Comparison of ENCODE assay signal across 19 cellular contexts in genomic region chr9:92483896-92484545, GRCh38. TPM values are rescaled to one million over a fixed set of nuclear protein-coding genes. Genes with fewer than 3 reads are reported as not detected.
DNase-seq lines count a peak whose midpoint lies in the region; ATAC-seq and TF ChIP-seq lines count a peak whose summit lies in the region.
"Had no signal": no experiment of that assay in that cellular context is flagged by ENCODE, and none has a peak within 500 bp of the region (broad histone marks: within the 10 kb centered on the region; RNA-seq: fewer than 3 reads in every experiment).

No MANE protein-coding gene starts in this region.

- H3K36me3 ChIP-seq in adipocyte (ENCODE audit: control insufficient read depth, insufficient read depth, low read length, severe bottlenecking): no peaks in the 10 kb centered on the region
- H3K36me3 ChIP-seq: cardiac muscle cell, neutrophil had no signal

- peak overlapping the region; percentile 59 for H3K9ac ChIP-seq in adipocyte (ENCODE audit: low read length)

- in situ Hi-C loops in GM13977 (cut with MboI; ENCODE audit: low pct_unique_long_range_greater_than_20kb, low sequenced_read_pairs, unreplicated experiment): no loop called here

- H3K4me1 ChIP-seq in adipocyte (ENCODE audit: control insufficient read depth, insufficient read depth, low read length): peaks cover 54% of the 10 kb centered on the region

- DNase-seq in EL (peak; percentile 39), adipocyte (ENCODE audit: low read depth) (peak; percentile 69), fibroblast of peridontal ligament (ENCODE audit: extremely low read depth) (peak; percentile 54), renal cortical epithelial cell (ENCODE audit: low read depth) (peak; percentile 14), NCI-H1930 (lab: John Stamatoyannopoulos, UW) (no peak), GM13977 (ENCODE audit: low spot score) (no peak), NCI-H1048 (lab: John Stamatoyannopoulos, UW) (no peak)
- DNase-seq: activated naive CD4-positive, alpha-beta T cell; islet precursor cell; stimulated activated naive CD4-positive, alpha-beta T cell had no signal

- no peak for ATAC-seq in HG03280 (IDR thresholded peaks at IDR 0.05; ENCODE audit: unreplicated experiment)
- ATAC-seq: activated CD4-positive, CD25-positive, alpha-beta regulatory T cell treated with anti-CD3 and anti-CD28 coated beads, Interleukin-2, amount 50 U/mL, for 24 hours; GM12878 had no signal

- H3K4me3 ChIP-seq in adipocyte (ENCODE audit: low read length): peak overlapping the region; percentile 39
- H3K4me3 ChIP-seq: cardiac muscle cell, GM12878, smooth muscle cell had no signal

- H3K9me3 ChIP-seq in adipocyte (ENCODE audit: control insufficient read depth, low read length): no peaks in the 10 kb centered on the region
- H3K9me3 ChIP-seq: neutrophil had no signal

- no peak for TF ChIP-seq CTCF in GM13977 (IDR thresholded peaks at IDR 0.05; ENCODE audit: extremely low read depth, insufficient read depth, missing control alignments)

- no peaks in the 10 kb centered on the region for H3K27me3 ChIP-seq in adipocyte (replicated peaks; ENCODE audit: control insufficient read depth, insufficient read depth, low read length)
- H3K27me3 ChIP-seq: cardiac muscle cell, neutrophil had no signal

RNA-seq across cellular contexts. Expression of gene ASPN, which starts 1.7 kb away (rescaled TPM):
- not detected in 2 replicates for total RNA-seq in renal cortical epithelial cell
- total RNA-seq: cardiac muscle cell; G401; GM12878; T-helper 2 cell treated with Interferon-gamma antibody and Interleukin-4, amounts not matched to agents 100 ng/mL and 5 ng/mL, for 36 hours had no signal

RNA-seq across cellular contexts. Expression of gene ECM2, which starts 51.8 kb away (rescaled TPM):
- total RNA-seq in renal cortical epithelial cell: 0.20 TPM in 1 of 2 replicates, not detected in the other
- total RNA-seq: cardiac muscle cell; G401; mesothelial cell of epicardium; T-helper 2 cell treated with Interferon-gamma antibody and Interleukin-4, amounts not matched to agents 100 ng/mL and 5 ng/mL, for 36 hours had no signal

RNA-seq across cellular contexts. Expression of gene OMD, which starts 59.8 kb away (rescaled TPM):
- total RNA-seq in renal cortical epithelial cell: not detected in 2 replicates
- total RNA-seq: cardiac muscle cell; G401; GM12878; mesothelial cell of epicardium; smooth muscle cell; T-helper 2 cell treated with Interferon-gamma antibody and Interleukin-4, amounts not matched to agents 100 ng/mL and 5 ng/mL, for 36 hours had no signal

Comparison
In these comparisons a context has a peak if more than half of its experiments do, and no peak if none do; other contexts are left out.
1. DNase-seq: peak in EL (single experiment), adipocyte (single experiment), fibroblast of peridontal ligament (single experiment) and renal cortical epithelial cell (single experiment); none in NCI-H1930 (0 of 2), GM13977 (single experiment) and NCI-H1048 (single experiment).